In the genomic region with DNA sequence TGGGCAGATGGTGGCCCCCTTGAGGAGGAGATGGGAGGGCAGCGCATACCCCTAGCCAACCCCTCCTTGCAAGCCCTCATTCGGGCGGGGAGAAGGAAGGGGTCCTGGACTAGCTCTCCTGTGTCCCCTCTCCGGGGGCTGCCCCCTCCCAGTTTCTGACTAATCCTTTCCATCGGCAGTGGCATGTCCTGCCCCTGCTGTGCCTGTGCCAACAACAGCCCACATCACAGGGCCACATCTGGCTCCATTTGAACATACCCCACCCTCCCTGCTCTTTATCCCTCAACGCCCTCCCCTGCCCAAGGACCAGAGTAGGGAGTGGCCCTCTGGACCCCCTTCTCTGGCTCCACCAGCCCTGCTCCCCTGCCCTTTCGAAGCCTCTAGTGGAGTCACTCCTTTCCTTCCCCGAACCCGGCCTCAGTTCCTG, we compare ENCODE assay signal across 8 cellular contexts. TPM values are rescaled to one million over a fixed set of nuclear protein-coding genes. Genes with fewer than 3 reads are reported as not detected.
DNase-seq lines count a peak whose midpoint lies in the region; ATAC-seq and TF ChIP-seq lines count a peak whose summit lies in the region.

No MANE protein-coding gene starts in this region.

- H3K4me3 ChIP-seq in heart right ventricle (peak overlapping the region in 2 of 10 donors; percentile 5 to 13), brain microvascular endothelial cell (ENCODE audit: low read depth, low read length) (no peak overlapping the region), mesendoderm (ENCODE audit: low read length) (no peak overlapping the region), urinary bladder (ENCODE audit: low read depth, low read length) (no peak overlapping the region)

- 42 to 50% methylated on average over 9 of the region's 9 CpGs for WGBS in heart right ventricle, 2 donors
- no CpG with 5 or more reads among the region's 9 CpGs for whole genome bisulfite sequencing in mesendoderm (ENCODE audit: extremely low coverage, insufficient coverage, low lambda C conversion rate)
- WGBS in urinary bladder = 27% methylated on average over 9 of the region's 9 CpGs

- H3K56ac ChIP-seq in mesendoderm (ENCODE audit: low read length) = peak overlapping the region; percentile 58

- H3K23ac ChIP-seq in mesendoderm (ENCODE audit: low read length) = no peak overlapping the region

- H3K4me2 ChIP-seq in mesendoderm (ENCODE audit: low read length) = no peak overlapping the region

- H3K27ac ChIP-seq in heart right ventricle = peak overlapping the region; percentile 79 to 98 (median 95)
- peak overlapping the region; percentile 67 for H3K27ac ChIP-seq in brain microvascular endothelial cell
- H3K27ac ChIP-seq in mesendoderm (ENCODE audit: low read depth, low read length) = no peak overlapping the region
- H3K27ac ChIP-seq in urinary bladder (ENCODE audit: low read depth) = peak overlapping the region; percentile 86

- H3K4ac ChIP-seq in mesendoderm (ENCODE audit: low read depth, low read length) = peak overlapping the region; percentile 17

- ATAC-seq in heart right ventricle (peak in 6 of 8 donors; percentile 1 to 16 (median 2)), Right ventricle myocardium superior (ENCODE audit: poor library complexity) (no peak), GM18519 (IDR thresholded peaks at IDR 0.05; ENCODE audit: low FRiP score, unreplicated experiment) (no peak), HG03175 (IDR thresholded peaks at IDR 0.05; ENCODE audit: unreplicated experiment) (no peak), GM18907 (IDR thresholded peaks at IDR 0.05; ENCODE audit: unreplicated experiment) (no peak)

- H3K18ac ChIP-seq in mesendoderm (ENCODE audit: low read length) = peak overlapping the region; percentile 2

- in situ Hi-C loops in brain microvascular endothelial cell (cut with HindIII; ENCODE audit: low pct_ligation_motif_present, low sequenced_read_pairs) = no loop called here

- no peaks in the 10 kb centered on the region for H3K79me1 ChIP-seq in mesendoderm (ENCODE audit: low read length)

- peak in 1 of 2 donors; percentile 54 for DNase-seq in heart right ventricle
- no peak for DNase-seq in Right ventricle myocardium superior
- no peak for DNase-seq in brain microvascular endothelial cell
- no peak for DNase-seq in mesendoderm

- no peak overlapping the region for H2BK15ac ChIP-seq in mesendoderm (replicated peaks; ENCODE audit: low read depth)

- H2BK120ac ChIP-seq in mesendoderm (ENCODE audit: low read depth, low read length) = no peak overlapping the region

- H3K9ac ChIP-seq in mesendoderm (ENCODE audit: low read length) = peak overlapping the region; percentile 40

- no peak overlapping the region for H4K5ac ChIP-seq in mesendoderm (ENCODE audit: low read length)

- H3K27me3 ChIP-seq in heart right ventricle = no peaks in the 10 kb centered on the region
- no peaks in the 10 kb centered on the region for H3K27me3 ChIP-seq in brain microvascular endothelial cell (replicated peaks)
- H3K27me3 ChIP-seq in mesendoderm (ENCODE audit: insufficient read depth, low read length, poor library complexity) = no peaks in the 10 kb centered on the region

- peaks cover 47 to 83% (median 71%) of the 10 kb centered on the region in 9 donors for H3K4me1 ChIP-seq in heart right ventricle
- peaks cover 35% of the 10 kb centered on the region for H3K4me1 ChIP-seq in mesendoderm (ENCODE audit: control insufficient read depth, low read depth, low read length)
- peaks cover 1% of the 10 kb centered on the region for H3K4me1 ChIP-seq in urinary bladder (ENCODE audit: insufficient read depth)

- TF ChIP-seq CTCF in heart right ventricle (IDR thresholded peaks at IDR 0.05) = no peak
- TF ChIP-seq CTCF in brain microvascular endothelial cell (IDR thresholded peaks at IDR 0.05; ENCODE audit: low read depth, low read length, missing control alignments) = no peak

- H4K8ac ChIP-seq in mesendoderm (ENCODE audit: low read depth, low read length) = no peak overlapping the region

- H3K36me3 ChIP-seq in heart right ventricle = no peaks in the 10 kb centered on the region
- H3K36me3 ChIP-seq in brain microvascular endothelial cell (replicated peaks) = no peaks in the 10 kb centered on the region
- no peaks in the 10 kb centered on the region for H3K36me3 ChIP-seq in mesendoderm (ENCODE audit: control insufficient read depth, insufficient read depth, low read length)
- H3K36me3 ChIP-seq in urinary bladder (ENCODE audit: insufficient read depth) = no peaks in the 10 kb centered on the region

- H3K79me2 ChIP-seq in mesendoderm (ENCODE audit: control insufficient read depth, insufficient read depth, low read length) = no peaks in the 10 kb centered on the region

- H2AK5ac ChIP-seq in mesendoderm (ENCODE audit: low read length) = no peak overlapping the region

- peak overlapping the region; percentile 20 for H2BK5ac ChIP-seq in mesendoderm (ENCODE audit: low read length)

- intact Hi-C loops in heart right ventricle (cut with DNase I) = no loop called here
- intact Hi-C loops in Right ventricle myocardium superior (cut with DNase I) = no loop called here

- no peaks in the 10 kb centered on the region for H3K9me3 ChIP-seq in heart right ventricle

RNA-seq across cellular contexts. Expression of a gene that starts 11.0 kb away (rescaled TPM):
- 100 to 1,000 TPM; 213 to 554 (median 267) TPM for total RNA-seq in heart right ventricle
- 100 to 1,000 TPM; 286 to 356 TPM for polyA plus RNA-seq in heart right ventricle
- 270 TPM for total RNA-seq in Right ventricle myocardium superior
- 59.4 TPM for polyA plus RNA-seq in mesendoderm (2013, experiment 1 of 2)
- polyA plus RNA-seq in mesendoderm (2013, experiment 2 of 2) = 59.0 TPM
- 224 TPM for total RNA-seq in urinary bladder
- 306 TPM for polyA plus RNA-seq in urinary bladder

RNA-seq across cellular contexts. Expression of a gene that starts 21.3 kb away (rescaled TPM):
- total RNA-seq in heart right ventricle (under 1 TPM; 0.09 to 0.31 (median 0.19) TPM), Right ventricle myocardium superior (0.16 TPM), urinary bladder (7.2 TPM)
- polyA plus RNA-seq in heart right ventricle (under 1 TPM; 0.17 to 0.29 TPM), urinary bladder (0.76 TPM)
- 44.2 TPM for polyA plus RNA-seq in mesendoderm (2013, experiment 1 of 2)
- 43.0 TPM for polyA plus RNA-seq in mesendoderm (2013, experiment 2 of 2)

RNA-seq across cellular contexts. Expression of a gene that starts 42.6 kb away (rescaled TPM):
- total RNA-seq in heart right ventricle = under 1 TPM in 1 of 10 donors, not detected in 9; 0.50 TPM
- under 1 TPM in 1 of 2 donors, not detected in 1; 0.17 TPM for polyA plus RNA-seq in heart right ventricle
- total RNA-seq in Right ventricle myocardium superior = not detected
- 49.9 TPM for polyA plus RNA-seq in mesendoderm (2013, experiment 1 of 2)
- polyA plus RNA-seq in mesendoderm (2013, experiment 2 of 2) = 48.3 TPM
- total RNA-seq in urinary bladder = 11.9 TPM
- polyA plus RNA-seq in urinary bladder = 28.2 TPM

RNA-seq across cellular contexts. Expression of a gene that starts 49.0 kb away (rescaled TPM):
- 10 to 100 TPM; 49.4 to 64.9 (median 59.6) TPM for total RNA-seq in heart right ventricle
- polyA plus RNA-seq in heart right ventricle = 100 to 1,000 TPM in 1 of 2 donors, 10 to 100 TPM in 1; 94.3 to 105 TPM
- 64.4 TPM for total RNA-seq in Right ventricle myocardium superior
- 58.6 TPM for polyA plus RNA-seq in mesendoderm (2013, experiment 1 of 2)
- 51.9 TPM for polyA plus RNA-seq in mesendoderm (2013, experiment 2 of 2)
- 28.9 TPM for total RNA-seq in urinary bladder
- 91.1 TPM for polyA plus RNA-seq in urinary bladder

RNA-seq across cellular contexts. Expression of a gene that starts 49.9 kb away (rescaled TPM):
- total RNA-seq in heart right ventricle = 1 to 10 TPM in 9 of 10 donors, under 1 TPM in 1; 0.98 to 6.8 (median 1.8) TPM
- 1 to 10 TPM; 1.1 to 2.0 TPM for polyA plus RNA-seq in heart right ventricle
- 1.4 TPM for total RNA-seq in Right ventricle myocardium superior
- 1.3 TPM for polyA plus RNA-seq in mesendoderm (2013, experiment 1 of 2)
- 1.1 TPM for polyA plus RNA-seq in mesendoderm (2013, experiment 2 of 2)
- total RNA-seq in urinary bladder = 7.3 TPM
- polyA plus RNA-seq in urinary bladder = 7.0 TPM

Comparison
In these comparisons a context has a peak if more than half of its experiments do, and no peak if none do; other contexts are left out.
1. ATAC-seq: peak in heart right ventricle (6 of 8); none in Right ventricle myocardium superior (single experiment), GM18519 (single experiment), HG03175 (single experiment) and GM18907 (single experiment).